9 cellular contexts compared by ENCODE assay signal in genomic region chr20:51462566-51463276, GRCh38.
DNase-seq lines count a peak whose midpoint lies in the region; ATAC-seq and TF ChIP-seq lines count a peak whose summit lies in the region.
"Had no signal": no experiment of that assay in that cellular context is flagged by ENCODE, and none has a peak within 500 bp of the region (broad histone marks: within the 10 kb centered on the region; RNA-seq: fewer than 3 reads in every experiment).

No MANE protein-coding gene starts in this region.

- H3K4me3 ChIP-seq in BE2C (ENCODE audit: low read depth, low read length) (no peak overlapping the region), SK-N-SH (ENCODE audit: low read depth in 2 of 2, low read length in 1 of 2) (no peak overlapping the region), parathyroid adenoma (ENCODE audit: low read depth, low read length) (no peak overlapping the region)

- H3K36me3 ChIP-seq in BE2C (no peaks in the 10 kb centered on the region), SK-N-SH (replicated peaks in 1 of 2; ENCODE audit: control insufficient read depth in 1 of 2, insufficient read depth in 2 of 2, low read length in 1 of 2) (no peaks in the 10 kb centered on the region), parathyroid adenoma (ENCODE audit: control insufficient read depth, insufficient read depth, low read length) (no peaks in the 10 kb centered on the region)

- H3K9me3 ChIP-seq in BE2C, result no peaks in the 10 kb centered on the region
- no peaks in the 10 kb centered on the region for H3K9me3 ChIP-seq in SK-N-SH
- no peaks in the 10 kb centered on the region for H3K9me3 ChIP-seq in parathyroid adenoma (ENCODE audit: control insufficient read depth, low read length)

- 0 out of 2 replicates have a peak overlapping the region, but pooled peaks have one; percentile 3 for H2AFZ ChIP-seq in SK-N-SH (ENCODE audit: low read depth)
- peak overlapping the region; percentile 76 for H2AFZ ChIP-seq in parathyroid adenoma

- no peak overlapping the region; the same call in 1 of the 2 replicates for H3K9ac ChIP-seq in SK-N-SH
- no peak overlapping the region for H3K9ac ChIP-seq in parathyroid adenoma

- no peak for TF ChIP-seq CTCF in BE2C (IDR thresholded peaks at IDR 0.05; ENCODE audit: low read depth, low read length)
- no peak for TF ChIP-seq CTCF in SK-N-SH (IDR thresholded peaks at IDR 0.05)
- no peak for TF ChIP-seq CTCF in parathyroid adenoma (IDR thresholded peaks at IDR 0.05)

- intact Hi-C loops in head of caudate nucleus (cut with DNase I), result no loop called here

- DNase-seq in BE2C (peak; percentile 65), SK-N-SH (peak; percentile 59), head of caudate nucleus (peak in 40 of 42 donors; percentile 23 to 84 (median 64)), middle frontal gyrus (ENCODE audit: extremely low spot score, low spot score) (no peak), NCI-H526 (lab: John Stamatoyannopoulos, UW) (no peak)
- DNase-seq: NCI-H1930 had no signal

- TF ChIP-seq RAD21 in SK-N-SH (IDR thresholded peaks at IDR 0.05; ENCODE audit: low read length), result peak; percentile 22; the same call in 1 of the 2 replicates

- ATAC-seq in GM21423 (IDR thresholded peaks at IDR 0.05; ENCODE audit: unreplicated experiment), result no peak
- no peak for ATAC-seq in GM18907 (IDR thresholded peaks at IDR 0.05; ENCODE audit: unreplicated experiment)

- H3K79me2 ChIP-seq in SK-N-SH (ENCODE audit: insufficient read depth) (no peaks in the 10 kb centered on the region), parathyroid adenoma (no peaks in the 10 kb centered on the region)

- CTCF ChIA-PET in SK-N-SH (lab: Yijun Ruan, JAX), result interaction anchor here (0.7 kb wide), 1 partner anchor 45 kb away, joined by 3 read pairs; no protein-coding TSS in a partner anchor

- 78% methylated on average over 12 of the region's 12 CpGs for WGBS in SK-N-SH (ENCODE audit: low lambda C conversion rate)

- no peaks in the 10 kb centered on the region for H4K20me1 ChIP-seq in SK-N-SH (ENCODE audit: insufficient read depth)

- POLR2A ChIA-PET in SK-N-SH (lab: Yijun Ruan, JAX), result no interaction called here

- no peaks in the 10 kb centered on the region for H3K9me2 ChIP-seq in SK-N-SH

- peak overlapping the region; percentile 16 to 50; a peak in 2 of 4 replicates for H3K27ac ChIP-seq in SK-N-SH (ENCODE audit: low read depth in 2 of 2, low read length in 1 of 2)
- no peak overlapping the region for H3K27ac ChIP-seq in parathyroid adenoma

- peaks cover 3% of the 10 kb centered on the region for H3F3A ChIP-seq in SK-N-SH (replicated peaks; ENCODE audit: insufficient read depth)

- H3K4me1 ChIP-seq in BE2C (peaks cover 3% of the 10 kb centered on the region; the same call in 1 of the 2 replicates), SK-N-SH (ENCODE audit: control insufficient read depth in 1 of 2, insufficient read depth in 2 of 2, low read depth in 1 of 2, low read length in 1 of 2) (peaks cover 3 to 10% of the 10 kb centered on the region in 2 experiments; a peak in 1 of 4 replicates), parathyroid adenoma (no peaks in the 10 kb centered on the region)

- no peak for TF ChIP-seq EP300 in SK-N-SH (IDR thresholded peaks at IDR 0.05; ENCODE audit: borderline replicate concordance in 1 of 2, low read depth in 1 of 2, low read length in 1 of 2)

- H3K27me3 ChIP-seq in BE2C (no peaks in the 10 kb centered on the region), SK-N-SH (ENCODE audit: insufficient read depth) (no peaks in the 10 kb centered on the region), parathyroid adenoma (ENCODE audit: control insufficient read depth, insufficient read depth, low read length) (no peaks in the 10 kb centered on the region)

- H3K4me2 ChIP-seq in SK-N-SH, result peak overlapping the region; percentile 27; the same call in 1 of the 2 replicates
- no peak overlapping the region for H3K4me2 ChIP-seq in parathyroid adenoma (ENCODE audit: low read length)

TF ChIP-seq in SK-N-SH, 30 proteins besides CTCF, POLR2A, EP300 and RAD21:
- TF ChIP-seq SMC3 (IDR thresholded peaks at IDR 0.05; ENCODE audit: low read depth, low read length) (peak; percentile 19; the same call in 1 of the 2 replicates), RFX5 (IDR thresholded peaks at IDR 0.05; ENCODE audit: low read length) (no peak), NFIC (IDR thresholded peaks at IDR 0.05; ENCODE audit: borderline replicate concordance) (peak; percentile 57; the same call in 1 of the 2 replicates), USF1 (IDR thresholded peaks at IDR 0.05; ENCODE audit: borderline replicate concordance, low read depth) (no peak)
TF ChIP-seq in SK-N-SH: peak in this region for 2.

Comparison
In these comparisons a context has a peak if more than half of its experiments do, and no peak if none do; other contexts are left out.
1. DNase-seq: peak in BE2C (single experiment), SK-N-SH (single experiment) and head of caudate nucleus (40 of 42); none in middle frontal gyrus (single experiment) and NCI-H526 (0 of 2).